ENCODE assay signal across 14 cellular contexts in genomic region chr10:95475003-95475383, GRCh38.
A peak's percentile ranks its signal among the peaks of the same experiment; 100 is the strongest.
DNase-seq lines count a peak whose midpoint lies in the region; ATAC-seq and TF ChIP-seq lines count a peak whose summit lies in the region.
"Had no signal": no experiment of that assay in that cellular context is flagged by ENCODE, and none has a peak within 500 bp of the region (broad histone marks: within the 10 kb centered on the region; RNA-seq: fewer than 3 reads in every experiment).

No MANE protein-coding gene starts in this region.

- no peak for DNase-seq in breast epithelium (ENCODE audit: low spot score in 2 of 2)
- DNase-seq in gastrocnemius medialis, result peak in 1 of 2 donors; percentile 54
- no peak for DNase-seq in NCI-H2171 (lab: John Stamatoyannopoulos, UW)
- no peak for DNase-seq in NCI-H82 treated with DMSO at 0.1 percent for 48 hours (lab: John Stamatoyannopoulos, UW; ENCODE audit: unreplicated experiment)
- no peak for DNase-seq in NCI-H446 (lab: John Stamatoyannopoulos, UW)
- DNase-seq: activated CD4-positive, alpha-beta T cell treated with anti-CD3 and anti-CD28 coated beads, Interleukin-2, amount 10 ng/mL, durations not matched to agents 7 days and 5 days; activated effector memory CD4-positive, alpha-beta T cell treated with Interleukin-2 at 50 U/mL for 16 hours; erythroblast; Karpas-422; naive B cell; trophoblast cell had no signal

- H3K9me3 ChIP-seq in breast epithelium (no peaks in the 10 kb centered on the region), iPS-20b (ENCODE audit: insufficient read depth, low read depth, low read length) (no peaks in the 10 kb centered on the region), gastrocnemius medialis (no peaks in the 10 kb centered on the region)

- in situ Hi-C loops in gastrocnemius medialis (cut with MboI; ENCODE audit: low sequenced_read_pairs in 4 of 4), result no loop called here

- TF ChIP-seq CTCF in breast epithelium (IDR thresholded peaks at IDR 0.05) (no peak), gastrocnemius medialis (IDR thresholded peaks at IDR 0.05 in 4 of 5, conservative IDR thresholded peaks at IDR 0.05 in 1 of 5) (no peak)

- H3K79me2 ChIP-seq in ACC112 (ENCODE audit: control insufficient read depth, insufficient read depth, low read length, unreplicated experiment), result no peaks in the 10 kb centered on the region

- intact Hi-C loops in breast epithelium (cut with DNase I; ENCODE audit: low total_unique reads), result no loop called here
- intact Hi-C loops in gastrocnemius medialis (cut with DNase I; ENCODE audit: low total_unique reads), result loop anchor here (5.0 kb wide), 1 partner anchor 198 kb away; no protein-coding TSS in a partner anchor

- H3K4me3 ChIP-seq in ACC112 (ENCODE audit: low read depth, low read length) (no peak overlapping the region), breast epithelium (no peak overlapping the region), iPS-20b (ENCODE audit: low read length) (no peak overlapping the region; the same call in 1 of the 2 replicates), gastrocnemius medialis (no peak overlapping the region)

- no peaks in the 10 kb centered on the region for H3K36me3 ChIP-seq in ACC112 (ENCODE audit: insufficient read depth, low read length)
- no peaks in the 10 kb centered on the region for H3K36me3 ChIP-seq in breast epithelium
- no peaks in the 10 kb centered on the region for H3K36me3 ChIP-seq in iPS-20b (ENCODE audit: insufficient read depth, low read depth, low read length)
- no peaks in the 10 kb centered on the region for H3K36me3 ChIP-seq in gastrocnemius medialis

- H3K27ac ChIP-seq in ACC112 (ENCODE audit: low read depth, low read length), result peak overlapping the region; percentile 13
- H3K27ac ChIP-seq in breast epithelium, result peak overlapping the region; percentile 91
- H3K27ac ChIP-seq in iPS-20b (ENCODE audit: low read length), result no peak overlapping the region
- H3K27ac ChIP-seq in gastrocnemius medialis, result peak overlapping the region; percentile 92 to 99 (median 95)

- H3K4me1 ChIP-seq in ACC112 (ENCODE audit: control insufficient read depth, insufficient read depth, low read length, unreplicated experiment), result peaks cover 14% of the 10 kb centered on the region
- H3K4me1 ChIP-seq in breast epithelium, result peaks cover 0 to 18% of the 10 kb centered on the region in 2 donors
- H3K4me1 ChIP-seq in iPS-20b (ENCODE audit: insufficient read depth, low read length), result peaks cover 40% of the 10 kb centered on the region
- H3K4me1 ChIP-seq in gastrocnemius medialis, result peaks cover 87 to 94% of the 10 kb centered on the region in 2 donors

- H3K27me3 ChIP-seq in ACC112 (ENCODE audit: insufficient read depth, low read length) (peaks cover 5% of the 10 kb centered on the region; the same call in 1 of the 2 replicates), breast epithelium (no peaks in the 10 kb centered on the region), iPS-20b (ENCODE audit: insufficient read depth, low read length) (no peaks in the 10 kb centered on the region), gastrocnemius medialis (no peaks in the 10 kb centered on the region)

- H3K9ac ChIP-seq in iPS-20b (ENCODE audit: low read depth, low read length), result 0 out of 2 replicates have a peak overlapping the region, but pooled peaks have one; percentile 21

- TF ChIP-seq POLR2A in breast epithelium (IDR thresholded peaks at IDR 0.05) (no peak), gastrocnemius medialis (IDR thresholded peaks at IDR 0.05) (peak in 1 of 2 donors; percentile 43)

- H2AFZ ChIP-seq in ACC112 (ENCODE audit: low read length, unreplicated experiment), result no peak overlapping the region

- ATAC-seq in gastrocnemius medialis (peak in 1 of 2 donors; percentile 7), GM19467 (IDR thresholded peaks at IDR 0.05; ENCODE audit: unreplicated experiment) (no peak)
